Comparison of ENCODE assay signal across 1 cellular context in genomic region chr5:72271696-72272095, GRCh38.
TF ChIP-seq lines count a peak whose summit lies in the region.

No MANE protein-coding gene starts in this region.

TF ChIP-seq in WTC11, 78 proteins besides CTCF, POLR2A, EP300 and RAD21 (continued from another document):
- TF ChIP-seq EMX1 (CRISPR knock-in tag; IDR thresholded peaks at IDR 0.05), result no peak
- TF ChIP-seq ZNF232 (CRISPR knock-in tag; IDR thresholded peaks at IDR 0.05), result no peak
- TF ChIP-seq PREB (CRISPR knock-in tag; IDR thresholded peaks at IDR 0.05; ENCODE audit: borderline replicate concordance), result no peak
- no peak for TF ChIP-seq ZBTB43 (CRISPR knock-in tag; IDR thresholded peaks at IDR 0.05)
- TF ChIP-seq OVOL2 (CRISPR knock-in tag; IDR thresholded peaks at IDR 0.05; ENCODE audit: borderline replicate concordance), result no peak
- no peak for TF ChIP-seq ZNF425 (CRISPR knock-in tag; conservative IDR thresholded peaks at IDR 0.05)
- no peak for TF ChIP-seq SMAD3 (CRISPR knock-in tag; IDR thresholded peaks at IDR 0.05; ENCODE audit: borderline replicate concordance)
- no peak for TF ChIP-seq FOXP4 (CRISPR knock-in tag; IDR thresholded peaks at IDR 0.05)
- no peak for TF ChIP-seq SMAD4 (CRISPR knock-in tag; IDR thresholded peaks at IDR 0.05)
- no peak for TF ChIP-seq SOX15 (CRISPR knock-in tag; IDR thresholded peaks at IDR 0.05)
- no peak for TF ChIP-seq ZMAT4 (CRISPR knock-in tag; IDR thresholded peaks at IDR 0.05)
- no peak for TF ChIP-seq ARID4B (CRISPR knock-in tag; IDR thresholded peaks at IDR 0.05; ENCODE audit: borderline replicate concordance)
- no peak for TF ChIP-seq IRF2 (CRISPR knock-in tag; IDR thresholded peaks at IDR 0.05; ENCODE audit: borderline replicate concordance, low read depth)
- TF ChIP-seq TP53 (CRISPR knock-in tag; IDR thresholded peaks at IDR 0.05), result no peak
- TF ChIP-seq NFE2L1 (CRISPR knock-in tag; IDR thresholded peaks at IDR 0.05), result no peak
